9 cellular contexts compared by ENCODE assay signal in the genomic region with DNA sequence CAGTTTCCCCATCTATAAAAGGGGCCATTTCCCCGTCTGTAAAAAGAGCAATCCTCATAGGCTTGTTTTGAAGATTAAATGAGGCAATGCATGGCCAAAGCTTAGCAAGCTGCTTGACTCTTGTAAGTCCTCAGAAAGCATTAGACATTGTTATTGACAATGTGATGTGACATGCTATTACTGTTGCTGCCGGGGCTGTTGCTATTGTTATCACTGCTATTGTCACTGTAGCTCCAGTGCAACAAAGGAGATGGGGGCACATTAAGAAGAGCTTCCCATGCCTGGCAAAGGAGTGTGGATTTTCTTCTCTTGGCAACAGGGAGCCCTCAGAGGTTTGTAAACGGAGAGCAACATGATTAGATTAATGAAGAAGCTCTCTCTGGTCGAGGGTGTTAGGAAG. TPM values are rescaled to one million over a fixed set of nuclear protein-coding genes. Genes with fewer than 3 reads are reported as not detected.
DNase-seq lines count a peak whose midpoint lies in the region; ATAC-seq and TF ChIP-seq lines count a peak whose summit lies in the region.
"Had no signal": no experiment of that assay in that cellular context is flagged by ENCODE, and none has a peak within 500 bp of the region (broad histone marks: within the 10 kb centered on the region; RNA-seq: fewer than 3 reads in every experiment).

No MANE protein-coding gene starts in this region.

- DNase-seq in GM12865 (ENCODE audit: low read depth) = peak; percentile 46
- no peak for DNase-seq in activated CD8-positive, alpha-beta T cell treated with anti-CD3 and anti-CD28 coated beads, Interleukin-2, amount 10 ng/mL, durations not matched to agents 7 days and 5 days
- peak in 1 of 2 donors; percentile 30 for DNase-seq in memory B cell (ENCODE audit: low spot score in 2 of 2)
- DNase-seq in KBM-7 = no peak
- no peak for DNase-seq in retina
- DNase-seq in NCI-H2107 (lab: John Stamatoyannopoulos, UW) = no peak

- peak overlapping the region; percentile 73 for H3K27ac Mint-ChIP-seq in activated CD8-positive, alpha-beta T cell treated with anti-CD3 and anti-CD28 coated beads, Interleukin-2, amount 10 ng/mL, durations not matched to agents 7 days and 5 days
- peak overlapping the region; percentile 97 for H3K27ac Mint-ChIP-seq in memory B cell
- H3K27ac Mint-ChIP-seq: nephron progenitor cell had no signal

- in situ Hi-C loops in KBM-7 (cut with MboI; ENCODE audit: low pct_unique_long_range_greater_than_20kb, low sequenced_read_pairs) = no loop called here

- H3K4me3 Mint-ChIP-seq in activated CD8-positive, alpha-beta T cell treated with anti-CD3 and anti-CD28 coated beads, Interleukin-2, amount 10 ng/mL, durations not matched to agents 7 days and 5 days = peak overlapping the region; percentile 3
- peak overlapping the region; percentile 78 for H3K4me3 Mint-ChIP-seq in memory B cell
- H3K4me3 Mint-ChIP-seq: nephron progenitor cell had no signal

- no peak for TF ChIP-seq CTCF in GM12865 (IDR thresholded peaks at IDR 0.05; ENCODE audit: insufficient read depth, low read depth, low read length, missing control alignments)

- H3K4me1 Mint-ChIP-seq in activated CD8-positive, alpha-beta T cell treated with anti-CD3 and anti-CD28 coated beads, Interleukin-2, amount 10 ng/mL, durations not matched to agents 7 days and 5 days (ENCODE audit: low read depth) = peaks cover 51% of the 10 kb centered on the region
- peaks cover 61% of the 10 kb centered on the region for H3K4me1 Mint-ChIP-seq in memory B cell

- no peaks in the 10 kb centered on the region for H3K9me3 Mint-ChIP-seq in activated CD8-positive, alpha-beta T cell treated with anti-CD3 and anti-CD28 coated beads, Interleukin-2, amount 10 ng/mL, durations not matched to agents 7 days and 5 days (ENCODE audit: insufficient read depth)
- H3K9me3 Mint-ChIP-seq in memory B cell = peaks cover 3% of the 10 kb centered on the region
- H3K9me3 Mint-ChIP-seq: nephron progenitor cell had no signal

- H3K4me3 ChIP-seq in GM12865 (ENCODE audit: low read depth, low read length) = no peak overlapping the region

- H3K27me3 Mint-ChIP-seq in activated CD8-positive, alpha-beta T cell treated with anti-CD3 and anti-CD28 coated beads, Interleukin-2, amount 10 ng/mL, durations not matched to agents 7 days and 5 days (ENCODE audit: low read depth) = no peaks in the 10 kb centered on the region
- H3K27me3 Mint-ChIP-seq in memory B cell = no peaks in the 10 kb centered on the region

- POLR2A ChIA-PET in activated CD8-positive, alpha-beta T cell treated with anti-CD3 and anti-CD28 coated beads, Interleukin-2, amount 10 ng/mL, durations not matched to agents 7 days and 5 days (lab: Charles Lee) = interaction anchor here (0.5 to 4.1 kb wide), 9 partner anchors 11 to 132 kb away, joined by 3 to 36 read pairs (median 4); a partner anchor contains a TSS

- CTCF ChIA-PET in activated CD8-positive, alpha-beta T cell treated with anti-CD3 and anti-CD28 coated beads, Interleukin-2, amount 10 ng/mL, durations not matched to agents 7 days and 5 days (lab: Charles Lee) = interaction anchor here (0.7 to 4.7 kb wide), 36 partner anchors 9 to 245 kb away, joined by 3 to 54 read pairs (median 6); a partner anchor contains a TSS

- ATAC-seq in HG02798 (IDR thresholded peaks at IDR 0.05; ENCODE audit: poor library complexity, unreplicated experiment) = peak; percentile 8
- ATAC-seq in activated CD8-positive, alpha-beta T cell treated with anti-CD3 and anti-CD28 coated beads, Interleukin-2, amount 10 ng/mL, durations not matched to agents 7 days and 5 days = no peak
- ATAC-seq in memory B cell (ENCODE audit: low read depth) = peak; percentile 18
- ATAC-seq in HG02973 (IDR thresholded peaks at IDR 0.05; ENCODE audit: unreplicated experiment) = no peak

- peaks cover 41% of the 10 kb centered on the region for H3K36me3 Mint-ChIP-seq in activated CD8-positive, alpha-beta T cell treated with anti-CD3 and anti-CD28 coated beads, Interleukin-2, amount 10 ng/mL, durations not matched to agents 7 days and 5 days (ENCODE audit: low read depth)
- peaks cover 24% of the 10 kb centered on the region for H3K36me3 Mint-ChIP-seq in memory B cell

RNA-seq across cellular contexts. Expression of a gene that starts 33.2 kb away (rescaled TPM):
- 10 to 100 TPM; 24.9 to 25.6 TPM for total RNA-seq in activated CD8-positive, alpha-beta T cell treated with anti-CD3 and anti-CD28 coated beads, Interleukin-2, amount 10 ng/mL, durations not matched to agents 7 days and 5 days

Comparison
In these comparisons a context has a peak if more than half of its experiments do, and no peak if none do; other contexts are left out.
1. ATAC-seq: peak in HG02798 (single experiment) and memory B cell (single experiment); none in activated CD8-positive, alpha-beta T cell treated with anti-CD3 and anti-CD28 coated beads, Interleukin-2, amount 10 ng/mL, durations not matched to agents 7 days and 5 days (single experiment) and HG02973 (single experiment).